In genomic region chr3:111159391-111159790, GRCh38 we compare ENCODE assay signal across 31 cellular contexts.
DNase-seq lines count a peak whose midpoint lies in the region; ATAC-seq and TF ChIP-seq lines count a peak whose summit lies in the region.
"Had no signal": no experiment of that assay in that cellular context is flagged by ENCODE, and none has a peak within 500 bp of the region (broad histone marks: within the 10 kb centered on the region; RNA-seq: fewer than 3 reads in every experiment).

No MANE protein-coding gene starts in this region.

- H3K27ac Mint-ChIP-seq in activated CD8-positive, alpha-beta memory T cell treated with anti-CD3 and anti-CD28 coated beads, Interleukin-2, amount 10 ng/mL, durations not matched to agents 7 days and 5 days: no peak overlapping the region
- H3K27ac Mint-ChIP-seq in activated naive CD4-positive, alpha-beta T cell treated with anti-CD3 and anti-CD28 coated beads, Interleukin-2, amount 50 U/mL, for 72 hours: no peak overlapping the region
- H3K27ac Mint-ChIP-seq: activated CD4-positive, alpha-beta memory T cell treated with anti-CD3 and anti-CD28 coated beads, Interleukin-2, amount 10 ng/mL, durations not matched to agents 7 days and 5 days; CD4-positive, alpha-beta memory T cell; IgD-negative memory B cell; memory B cell; progenitor cell of endocrine pancreas; stimulated activated naive B cell treated with anti-CD40 and anti-IgM and Interleukin-4, amounts not matched to agents 10 μg/mL and 1 μg/mL and 100 μg/mL, for 72 hours had no signal

- peaks cover 24% of the 10 kb centered on the region for H3K36me3 ChIP-seq in adipocyte (ENCODE audit: control insufficient read depth, insufficient read depth, low read length, severe bottlenecking)
- H3K36me3 ChIP-seq: uterus had no signal

- no peak for ATAC-seq in activated CD8-positive, alpha-beta memory T cell treated with anti-CD3 and anti-CD28 coated beads, Interleukin-2, amount 10 ng/mL, durations not matched to agents 7 days and 5 days
- ATAC-seq in HG02884 (IDR thresholded peaks at IDR 0.05; ENCODE audit: unreplicated experiment): no peak
- ATAC-seq in activated naive CD4-positive, alpha-beta T cell treated with anti-CD3 and anti-CD28 coated beads, Interleukin-2, amount 50 U/mL, for 72 hours: no peak
- ATAC-seq: activated CD4-positive, CD25-positive, alpha-beta regulatory T cell treated with anti-CD3 and anti-CD28 coated beads, Interleukin-2, amount 50 U/mL, for 24 hours; gastroesophageal sphincter; Panc1; stimulated activated naive B cell treated with anti-CD40 and anti-IgM and Interleukin-4, amounts not matched to agents 10 μg/mL and 1 μg/mL and 100 μg/mL, for 72 hours had no signal

- no peaks in the 10 kb centered on the region for H3K4me1 ChIP-seq in adipocyte (ENCODE audit: control insufficient read depth, insufficient read depth, low read length)
- H3K4me1 ChIP-seq: gastroesophageal sphincter, sigmoid colon, testis, uterus had no signal

- no peaks in the 10 kb centered on the region for H3K4me1 Mint-ChIP-seq in activated CD8-positive, alpha-beta memory T cell treated with anti-CD3 and anti-CD28 coated beads, Interleukin-2, amount 10 ng/mL, durations not matched to agents 7 days and 5 days
- H3K4me1 Mint-ChIP-seq: activated CD4-positive, alpha-beta memory T cell treated with anti-CD3 and anti-CD28 coated beads, Interleukin-2, amount 10 ng/mL, durations not matched to agents 7 days and 5 days; IgD-negative memory B cell; memory B cell; stimulated activated naive B cell treated with anti-CD40 and anti-IgM and Interleukin-4, amounts not matched to agents 10 μg/mL and 1 μg/mL and 100 μg/mL, for 72 hours had no signal

- no peak for TF ChIP-seq CTCF in fibroblast of mammary gland (conservative IDR thresholded peaks at IDR 0.05; ENCODE audit: control insufficient read depth, insufficient read depth, low read depth, low read length)

- H3K36me3 Mint-ChIP-seq in activated CD8-positive, alpha-beta memory T cell treated with anti-CD3 and anti-CD28 coated beads, Interleukin-2, amount 10 ng/mL, durations not matched to agents 7 days and 5 days: peaks cover 17% of the 10 kb centered on the region
- H3K36me3 Mint-ChIP-seq in activated naive CD4-positive, alpha-beta T cell treated with anti-CD3 and anti-CD28 coated beads, Interleukin-2, amount 50 U/mL, for 72 hours: no peaks in the 10 kb centered on the region
- H3K36me3 Mint-ChIP-seq: IgD-negative memory B cell; memory B cell; stimulated activated naive B cell treated with anti-CD40 and anti-IgM and Interleukin-4, amounts not matched to agents 10 μg/mL and 1 μg/mL and 100 μg/mL, for 72 hours had no signal

- CTCF ChIA-PET in activated CD8-positive, alpha-beta memory T cell treated with anti-CD3 and anti-CD28 coated beads, Interleukin-2, amount 10 ng/mL, durations not matched to agents 7 days and 5 days (lab: Charles Lee): no interaction called here

- H3K4me3 Mint-ChIP-seq in activated CD8-positive, alpha-beta memory T cell treated with anti-CD3 and anti-CD28 coated beads, Interleukin-2, amount 10 ng/mL, durations not matched to agents 7 days and 5 days: no peak overlapping the region
- H3K4me3 Mint-ChIP-seq: activated CD4-positive, alpha-beta memory T cell treated with anti-CD3 and anti-CD28 coated beads, Interleukin-2, amount 10 ng/mL, durations not matched to agents 7 days and 5 days; CD4-positive, alpha-beta memory T cell; IgD-negative memory B cell; memory B cell; stimulated activated naive B cell treated with anti-CD40 and anti-IgM and Interleukin-4, amounts not matched to agents 10 μg/mL and 1 μg/mL and 100 μg/mL, for 72 hours had no signal

- H3K4me3 ChIP-seq in adipocyte (ENCODE audit: low read length): no peak overlapping the region
- H3K4me3 ChIP-seq in fibroblast of mammary gland (ENCODE audit: control insufficient read depth, low read depth, low read length): no peak overlapping the region
- H3K4me3 ChIP-seq: coronary artery, gastroesophageal sphincter, sigmoid colon, testis, uterus had no signal

- H3K9ac ChIP-seq in adipocyte (ENCODE audit: low read length): no peak overlapping the region

- H3K9me3 ChIP-seq in adipocyte (ENCODE audit: control insufficient read depth, low read length): no peaks in the 10 kb centered on the region
- H3K9me3 ChIP-seq: gastroesophageal sphincter, sigmoid colon, testis, uterus had no signal

- H3K27me3 Mint-ChIP-seq in activated CD8-positive, alpha-beta memory T cell treated with anti-CD3 and anti-CD28 coated beads, Interleukin-2, amount 10 ng/mL, durations not matched to agents 7 days and 5 days: no peaks in the 10 kb centered on the region
- H3K27me3 Mint-ChIP-seq: activated CD4-positive, alpha-beta memory T cell treated with anti-CD3 and anti-CD28 coated beads, Interleukin-2, amount 10 ng/mL, durations not matched to agents 7 days and 5 days; CD4-positive, alpha-beta memory T cell; IgD-negative memory B cell; memory B cell; progenitor cell of endocrine pancreas had no signal

- peak; percentile 14 for DNase-seq in activated CD8-positive, alpha-beta memory T cell treated with anti-CD3 and anti-CD28 coated beads, Interleukin-2, amount 50 U/mL, for 4 hours
- DNase-seq in activated CD8-positive, alpha-beta memory T cell treated with anti-CD3 and anti-CD28 coated beads, Interleukin-2, amount 10 ng/mL, durations not matched to agents 7 days and 5 days: no peak
- peak; percentile 23 for DNase-seq in adipocyte (ENCODE audit: low read depth)
- peak; percentile 11 for DNase-seq in fibroblast of mammary gland (ENCODE audit: low read depth)
- DNase-seq in activated naive CD4-positive, alpha-beta T cell treated with anti-CD3 and anti-CD28 coated beads, Interleukin-2, amount 50 U/mL, for 72 hours (ENCODE audit: low spot score in 2 of 2): no peak
- DNase-seq in cerebellum (ENCODE audit: low spot score): no peak
- no peak for DNase-seq in kidney tubule cell (ENCODE audit: low spot score)
- DNase-seq: activated CD4-positive, alpha-beta memory T cell treated with anti-CD3 and anti-CD28 coated beads, Interleukin-2, amount 10 ng/mL, durations not matched to agents 7 days and 5 days; activated effector memory CD4-positive, alpha-beta T cell treated with anti-CD3 and anti-CD28 coated beads, Interleukin-2, amount 50 U/mL, for 16 hours; brain microvascular endothelial cell; CD4-positive, alpha-beta memory T cell; DMS 273 treated with DMSO at 0.1 percent for 48 hours; effector memory CD4-positive, alpha-beta T cell; hippocampal formation; NCI-H1105; NCI-H1930; NCI-H526; SHP77 treated with DMSO at 0.1 percent for 48 hours; sigmoid colon; stimulated activated CD4-positive, alpha-beta T cell treated with anti-CD3 and anti-CD28 coated beads, Interleukin-15, amount 100 ng/mL, for 24 hours; stimulated activated naive B cell treated with anti-CD40 and anti-IgM and Interleukin-4, amounts not matched to agents 10 μg/mL and 1 μg/mL and 100 μg/mL, for 72 hours; testis; uterus had no signal

- H3K9me3 Mint-ChIP-seq in activated CD8-positive, alpha-beta memory T cell treated with anti-CD3 and anti-CD28 coated beads, Interleukin-2, amount 10 ng/mL, durations not matched to agents 7 days and 5 days (ENCODE audit: low read depth): peaks cover 5% of the 10 kb centered on the region
- H3K9me3 Mint-ChIP-seq in activated naive CD4-positive, alpha-beta T cell treated with anti-CD3 and anti-CD28 coated beads, Interleukin-2, amount 50 U/mL, for 72 hours: no peaks in the 10 kb centered on the region
- H3K9me3 Mint-ChIP-seq: CD4-positive, alpha-beta memory T cell; IgD-negative memory B cell; memory B cell; stimulated activated naive B cell treated with anti-CD40 and anti-IgM and Interleukin-4, amounts not matched to agents 10 μg/mL and 1 μg/mL and 100 μg/mL, for 72 hours had no signal

- no peaks in the 10 kb centered on the region for H3K27me3 ChIP-seq in adipocyte (replicated peaks; ENCODE audit: control insufficient read depth, insufficient read depth, low read length)
- H3K27me3 ChIP-seq: brain microvascular endothelial cell, gastroesophageal sphincter, sigmoid colon, testis, uterus had no signal

Comparison
In these comparisons a context has a peak if more than half of its experiments do, and no peak if none do; other contexts are left out.
1. DNase-seq: peak in activated CD8-positive, alpha-beta memory T cell treated with anti-CD3 and anti-CD28 coated beads, Interleukin-2, amount 50 U/mL, for 4 hours (single experiment), adipocyte (single experiment) and fibroblast of mammary gland (single experiment); none in activated CD8-positive, alpha-beta memory T cell treated with anti-CD3 and anti-CD28 coated beads, Interleukin-2, amount 10 ng/mL, durations not matched to agents 7 days and 5 days (single experiment), activated naive CD4-positive, alpha-beta T cell treated with anti-CD3 and anti-CD28 coated beads, Interleukin-2, amount 50 U/mL, for 72 hours (0 of 2), cerebellum (single experiment) and kidney tubule cell (single experiment).